Comparison of ENCODE assay signal across 1 cellular context in genomic region chr2:151795646-151796240, GRCh38.
TF ChIP-seq lines count a peak whose summit lies in the region.

No MANE protein-coding gene starts in this region.

TF ChIP-seq in HCT116, 20 proteins besides CTCF, POLR2A, EP300 and RAD21 (continued from another document):
- no peak for TF ChIP-seq ZBTB33 (IDR thresholded peaks at IDR 0.05; ENCODE audit: extremely low read depth, insufficient replicate concordance, low read length)
TF ChIP-seq in HCT116: peak in this region for 0.
